Comparison of ENCODE assay signal across 12 cellular contexts in genomic region chr3:111763968-111764367, GRCh38.
DNase-seq lines count a peak whose midpoint lies in the region; ATAC-seq and TF ChIP-seq lines count a peak whose summit lies in the region.
"Had no signal": no experiment of that assay in that cellular context is flagged by ENCODE, and none has a peak within 500 bp of the region (broad histone marks: within the 10 kb centered on the region; RNA-seq: fewer than 3 reads in every experiment).

No MANE protein-coding gene starts in this region.

- H3K9me3 ChIP-seq in lower lobe of right lung: no peaks in the 10 kb centered on the region
- no peaks in the 10 kb centered on the region for H3K9me3 ChIP-seq in thoracic aorta

- TF ChIP-seq CTCF in HFFc6 (IDR thresholded peaks at IDR 0.05) (no peak), lower lobe of right lung (IDR thresholded peaks at IDR 0.05) (no peak), thoracic aorta (IDR thresholded peaks at IDR 0.05) (no peak)

- no peak overlapping the region for H3K4me3 Mint-ChIP-seq in HFFc6
- H3K4me3 Mint-ChIP-seq in dendritic cell treated with granulocyte-macrophage colony-stimulating factor and Interleukin-4, amounts not matched to agents 40 ng/mL and 50 ng/mL, for 4 days: no peak overlapping the region
- H3K4me3 Mint-ChIP-seq in activated CD4-positive, alpha-beta T cell treated with anti-CD3 and anti-CD28 coated beads for 36 hours: no peak overlapping the region
- H3K4me3 Mint-ChIP-seq: activated naive CD4-positive, alpha-beta T cell treated with anti-CD3 and anti-CD28 coated beads, Interleukin-2, amount 10 ng/mL, durations not matched to agents 7 days and 5 days; stimulated activated naive CD8-positive, alpha-beta T cell treated with anti-CD3 and anti-CD28 coated beads, Interleukin-15, amount 100 ng/mL, for 72 hours had no signal

- no peaks in the 10 kb centered on the region for H3K9me3 Mint-ChIP-seq in HFFc6
- no peaks in the 10 kb centered on the region for H3K9me3 Mint-ChIP-seq in dendritic cell treated with granulocyte-macrophage colony-stimulating factor and Interleukin-4, amounts not matched to agents 40 ng/mL and 50 ng/mL, for 4 days
- H3K9me3 Mint-ChIP-seq in activated CD4-positive, alpha-beta T cell treated with anti-CD3 and anti-CD28 coated beads for 36 hours (ENCODE audit: low read depth): no peaks in the 10 kb centered on the region
- H3K9me3 Mint-ChIP-seq: activated naive CD4-positive, alpha-beta T cell treated with anti-CD3 and anti-CD28 coated beads, Interleukin-2, amount 10 ng/mL, durations not matched to agents 7 days and 5 days; stimulated activated naive CD8-positive, alpha-beta T cell treated with anti-CD3 and anti-CD28 coated beads, Interleukin-15, amount 100 ng/mL, for 72 hours had no signal

- H3K4me3 ChIP-seq in lower lobe of right lung: no peak overlapping the region
- no peak overlapping the region for H3K4me3 ChIP-seq in thoracic aorta

- H3K27me3 ChIP-seq in lower lobe of right lung (ENCODE audit: low read depth) (no peaks in the 10 kb centered on the region), thoracic aorta (replicated peaks; ENCODE audit: insufficient read depth) (no peaks in the 10 kb centered on the region)

- H3K4me1 Mint-ChIP-seq in HFFc6 (ENCODE audit: low read depth): peaks cover 84% of the 10 kb centered on the region
- H3K4me1 Mint-ChIP-seq in dendritic cell treated with granulocyte-macrophage colony-stimulating factor and Interleukin-4, amounts not matched to agents 40 ng/mL and 50 ng/mL, for 4 days (ENCODE audit: low read depth): peaks cover 30% of the 10 kb centered on the region
- peaks cover 22% of the 10 kb centered on the region for H3K4me1 Mint-ChIP-seq in activated CD4-positive, alpha-beta T cell treated with anti-CD3 and anti-CD28 coated beads for 36 hours
- H3K4me1 Mint-ChIP-seq: activated naive CD4-positive, alpha-beta T cell treated with anti-CD3 and anti-CD28 coated beads, Interleukin-2, amount 10 ng/mL, durations not matched to agents 7 days and 5 days; stimulated activated naive CD8-positive, alpha-beta T cell treated with anti-CD3 and anti-CD28 coated beads, Interleukin-15, amount 100 ng/mL, for 72 hours had no signal

- H3K4me1 ChIP-seq in lower lobe of right lung (peaks cover 20% of the 10 kb centered on the region), thoracic aorta (ENCODE audit: control insufficient read depth in 1 of 2, low read depth in 2 of 2) (peaks cover 33 to 65% of the 10 kb centered on the region in 2 donors)

- no peaks in the 10 kb centered on the region for H3K36me3 ChIP-seq in lower lobe of right lung
- no peaks in the 10 kb centered on the region for H3K36me3 ChIP-seq in thoracic aorta

- POLR2A ChIA-PET in activated CD4-positive, alpha-beta T cell treated with anti-CD3 and anti-CD28 coated beads for 36 hours (lab: Charles Lee): no interaction called here

- CTCF ChIA-PET in activated CD4-positive, alpha-beta T cell treated with anti-CD3 and anti-CD28 coated beads for 36 hours (lab: Charles Lee): interaction anchor here (0.6 kb wide), 1 partner anchor 77 kb away, joined by 4 read pairs; no protein-coding TSS in a partner anchor

- no peaks in the 10 kb centered on the region for H3K27me3 Mint-ChIP-seq in HFFc6 (ENCODE audit: insufficient read depth)
- H3K27me3 Mint-ChIP-seq in dendritic cell treated with granulocyte-macrophage colony-stimulating factor and Interleukin-4, amounts not matched to agents 40 ng/mL and 50 ng/mL, for 4 days: no peaks in the 10 kb centered on the region
- H3K27me3 Mint-ChIP-seq in activated CD4-positive, alpha-beta T cell treated with anti-CD3 and anti-CD28 coated beads for 36 hours: no peaks in the 10 kb centered on the region
- H3K27me3 Mint-ChIP-seq: activated naive CD4-positive, alpha-beta T cell treated with anti-CD3 and anti-CD28 coated beads, Interleukin-2, amount 10 ng/mL, durations not matched to agents 7 days and 5 days; stimulated activated naive CD8-positive, alpha-beta T cell treated with anti-CD3 and anti-CD28 coated beads, Interleukin-15, amount 100 ng/mL, for 72 hours had no signal

- intact Hi-C loops in dendritic cell treated with granulocyte-macrophage colony-stimulating factor and Interleukin-4, amounts not matched to agents 40 ng/mL and 50 ng/mL, for 4 days (cut with micrococcal nuclease): no loop called here
- intact Hi-C loops in lower lobe of right lung (cut with DNase I): no loop called here
- intact Hi-C loops in posterior vena cava (cut with DNase I): loop anchor here in 1 of 2 donors (5.0 kb wide), 1 partner anchor 38 kb away; no protein-coding TSS in a partner anchor
- intact Hi-C loops in activated CD4-positive, alpha-beta T cell treated with anti-CD3 and anti-CD28 coated beads for 36 hours (cut with DNase I, micrococcal nuclease): no loop called here

- DNase-seq in HFFc6 (peak; percentile 16), lower lobe of right lung (no peak), thoracic aorta (ENCODE audit: low spot score) (no peak), putamen (ENCODE audit: low spot score) (no peak), posterior vena cava (ENCODE audit: low spot score) (no peak), NCI-H128 (lab: John Stamatoyannopoulos, UW; ENCODE audit: unreplicated experiment) (no peak)
- DNase-seq in activated CD4-positive, alpha-beta T cell treated with anti-CD3 and anti-CD28 coated beads for 36 hours: no peak
- DNase-seq: activated CD4-positive, alpha-beta T cell treated with anti-CD3 and anti-CD28 coated beads for 4 hours; activated naive CD4-positive, alpha-beta T cell treated with anti-CD3 and anti-CD28 coated beads, Interleukin-2, amount 10 ng/mL, durations not matched to agents 7 days and 5 days; mesendoderm; stimulated activated naive CD8-positive, alpha-beta T cell treated with anti-CD3 and anti-CD28 coated beads, Interleukin-15, amount 100 ng/mL, for 72 hours had no signal

- peak overlapping the region; percentile 25 for H3K27ac ChIP-seq in lower lobe of right lung
- peak overlapping the region; percentile 72 to 84 for H3K27ac ChIP-seq in thoracic aorta

- H3K36me3 Mint-ChIP-seq in HFFc6 (ENCODE audit: low read depth): no peaks in the 10 kb centered on the region
- H3K36me3 Mint-ChIP-seq in dendritic cell treated with granulocyte-macrophage colony-stimulating factor and Interleukin-4, amounts not matched to agents 40 ng/mL and 50 ng/mL, for 4 days (ENCODE audit: low read depth): no peaks in the 10 kb centered on the region
- no peaks in the 10 kb centered on the region for H3K36me3 Mint-ChIP-seq in activated CD4-positive, alpha-beta T cell treated with anti-CD3 and anti-CD28 coated beads for 36 hours (ENCODE audit: low read depth)
- H3K36me3 Mint-ChIP-seq: activated naive CD4-positive, alpha-beta T cell treated with anti-CD3 and anti-CD28 coated beads, Interleukin-2, amount 10 ng/mL, durations not matched to agents 7 days and 5 days had no signal

- ATAC-seq in lower lobe of right lung (peak; percentile 52 to 64), thoracic aorta (ENCODE audit: insufficient number of reproducible peaks, low FRiP score, low read depth) (no peak)
- ATAC-seq in activated CD4-positive, alpha-beta T cell treated with anti-CD3 and anti-CD28 coated beads for 36 hours: no peak
- ATAC-seq: stimulated activated naive CD8-positive, alpha-beta T cell treated with anti-CD3 and anti-CD28 coated beads, Interleukin-15, amount 100 ng/mL, for 72 hours had no signal

- H3K27ac Mint-ChIP-seq in HFFc6: peak overlapping the region; percentile 21
- peak overlapping the region; percentile 80 for H3K27ac Mint-ChIP-seq in dendritic cell treated with granulocyte-macrophage colony-stimulating factor and Interleukin-4, amounts not matched to agents 40 ng/mL and 50 ng/mL, for 4 days
- no peak overlapping the region for H3K27ac Mint-ChIP-seq in activated CD4-positive, alpha-beta T cell treated with anti-CD3 and anti-CD28 coated beads for 36 hours
- H3K27ac Mint-ChIP-seq: activated naive CD4-positive, alpha-beta T cell treated with anti-CD3 and anti-CD28 coated beads, Interleukin-2, amount 10 ng/mL, durations not matched to agents 7 days and 5 days; stimulated activated naive CD8-positive, alpha-beta T cell treated with anti-CD3 and anti-CD28 coated beads, Interleukin-15, amount 100 ng/mL, for 72 hours had no signal

Comparison
In these comparisons a context has a peak if more than half of its experiments do, and no peak if none do; other contexts are left out.
1. ATAC-seq: peak in lower lobe of right lung (2 of 2); none in thoracic aorta (single experiment) and activated CD4-positive, alpha-beta T cell treated with anti-CD3 and anti-CD28 coated beads for 36 hours (single experiment).